8 cellular contexts compared by ENCODE assay signal in genomic region chr2:218979846-218980738, GRCh38. TPM values are rescaled to one million over a fixed set of nuclear protein-coding genes. Genes with fewer than 3 reads are reported as not detected.
A peak's percentile ranks its signal among the peaks of the same experiment; 100 is the strongest.
DNase-seq lines count a peak whose midpoint lies in the region; ATAC-seq and TF ChIP-seq lines count a peak whose summit lies in the region.

No MANE protein-coding gene starts in this region.

- no peaks in the 10 kb centered on the region for H3K36me3 ChIP-seq in neural progenitor cell

- peaks cover 69% of the 10 kb centered on the region for H3K27me3 Mint-ChIP-seq in neural progenitor cell (ENCODE audit: insufficient read depth, low read depth)

- H3F3A ChIP-seq in neural progenitor cell (ENCODE audit: low read depth): peaks cover 7% of the 10 kb centered on the region

- no peaks in the 10 kb centered on the region for H3K79me2 ChIP-seq in neural progenitor cell (ENCODE audit: low read depth)

- peaks cover 43% of the 10 kb centered on the region for H4K20me1 ChIP-seq in neural progenitor cell (ENCODE audit: low read depth)

- peak overlapping the region; percentile 73 for H3K4me2 ChIP-seq in neural progenitor cell

- H3K36me3 Mint-ChIP-seq in neural progenitor cell: no peaks in the 10 kb centered on the region

- H3K27me3 ChIP-seq in neural progenitor cell: peaks cover 100% of the 10 kb centered on the region

- no peak overlapping the region for H2AFZ ChIP-seq in neural progenitor cell (replicated peaks)

- H3K9ac ChIP-seq in neural progenitor cell: no peak overlapping the region

- peak; percentile 93 for ATAC-seq in GM21786 (IDR thresholded peaks at IDR 0.05; ENCODE audit: unreplicated experiment)

- H3K9me3 ChIP-seq in neural progenitor cell (ENCODE audit: low read depth): no peaks in the 10 kb centered on the region

- peaks cover 14% of the 10 kb centered on the region for H3K4me1 ChIP-seq in neural progenitor cell

- peak; percentile 88 for DNase-seq in Daoy (ENCODE audit: low read depth)
- peak; percentile 54 to 60 for DNase-seq in Kasumi-1 (lab: John Stamatoyannopoulos, UW)
- DNase-seq in RKO (ENCODE audit: low spot score): peak; percentile 79
- peak; percentile 66 to 69 for DNase-seq in activated T-helper 1 cell treated with anti-CD3 and anti-CD28 coated beads, Interleukin-2, amount 50 U/mL, for 16 hours (ENCODE audit: low read depth in 1 of 2, low spot score in 1 of 2)
- DNase-seq in fibroblast of pulmonary artery (ENCODE audit: low read depth): peak; percentile 84
- DNase-seq in neural progenitor cell (ENCODE audit: low spot score): peak; percentile 93
- peak; percentile 42 for DNase-seq in stromal cell of bone marrow (ENCODE audit: low read depth)

- TF ChIP-seq CTCF in fibroblast of pulmonary artery (IDR thresholded peaks at IDR 0.05; ENCODE audit: low read length, missing control alignments) (peak; percentile 82), neural progenitor cell (IDR thresholded peaks at IDR 0.05) (peak; percentile 99)

- H3K4me3 ChIP-seq in fibroblast of pulmonary artery (replicated peaks; ENCODE audit: low read depth, low read length): peak overlapping the region; percentile 33
- peak overlapping the region; percentile 26 for H3K4me3 ChIP-seq in neural progenitor cell

- H3K4me1 Mint-ChIP-seq in neural progenitor cell: peaks cover 12% of the 10 kb centered on the region

- peak overlapping the region; percentile 74 for H3K4me3 Mint-ChIP-seq in neural progenitor cell

- H3K27ac ChIP-seq in neural progenitor cell: no peak overlapping the region

- no peak overlapping the region for H3K27ac Mint-ChIP-seq in neural progenitor cell

- no peaks in the 10 kb centered on the region for H3K9me3 Mint-ChIP-seq in neural progenitor cell

RNA-seq across cellular contexts. Expression of gene FEV, which starts 4.9 kb away (rescaled TPM):
- total RNA-seq in Daoy (2014; rRNA removed; shearing (Covaris generic)): 0.34 TPM in 1 of 2 replicates, not detected in the other
- total RNA-seq in neural progenitor cell (ENCODE audit: low replicate concordance): not detected in 2 replicates

RNA-seq across cellular contexts. Expression of gene CRYBA2, which starts 13.1 kb away (rescaled TPM):
- 2.2 and 4.3 TPM in 2 replicates for total RNA-seq in Daoy (2014; rRNA removed; shearing (Covaris generic))
- not detected in 2 replicates for total RNA-seq in neural progenitor cell (ENCODE audit: low replicate concordance)

RNA-seq across cellular contexts. Expression of gene CDK5R2, which starts 20.6 kb away (rescaled TPM):
- total RNA-seq in Daoy (2014; rRNA removed; shearing (Covaris generic)): 0.06 TPM in 1 of 2 replicates, not detected in the other
- 0.09 TPM in 1 of 2 replicates, not detected in the other for total RNA-seq in neural progenitor cell (ENCODE audit: low replicate concordance)

Comparison
In these comparisons a context has a peak if more than half of its experiments do, and no peak if none do; other contexts are left out.
1. DNase-seq: peak in every context shown above with its lines; median percentile 93 in neural progenitor cell; 88 in Daoy; 84 in fibroblast of pulmonary artery; 79 in RKO; 68 in activated T-helper 1 cell treated with anti-CD3 and anti-CD28 coated beads, Interleukin-2, amount 50 U/mL, for 16 hours; 57 in Kasumi-1; 42 in stromal cell of bone marrow.